In genomic region chr14:91405241-91405721, GRCh38 we compare ENCODE assay signal across 10 cellular contexts.
DNase-seq lines count a peak whose midpoint lies in the region; ATAC-seq lines count a peak whose summit lies in the region.
"Had no signal": no experiment of that assay in that cellular context is flagged by ENCODE, and none has a peak within 500 bp of the region (broad histone marks: within the 10 kb centered on the region; RNA-seq: fewer than 3 reads in every experiment).

No MANE protein-coding gene starts in this region.

- no peaks in the 10 kb centered on the region for H3K9me3 ChIP-seq in BLaER1 treated with 17β-estradiol and CSF1 and Interleukin-3, amounts not matched to agents 10 nM and 100 nM (replicated peaks in 1 of 11)
- H3K9me3 ChIP-seq: pancreas had no signal

- ATAC-seq in GM21423 (IDR thresholded peaks at IDR 0.05; ENCODE audit: unreplicated experiment) (no peak), GM21737 (IDR thresholded peaks at IDR 0.05; ENCODE audit: unreplicated experiment) (no peak), HG03342 (IDR thresholded peaks at IDR 0.05; ENCODE audit: unreplicated experiment) (no peak)

- peak overlapping the region in 8 of 11 experiments; percentile 13 to 77 (median 54); a peak in 11 of 22 replicates for H3K4me2 ChIP-seq in BLaER1 treated with 17β-estradiol and CSF1 and Interleukin-3, amounts not matched to agents 10 nM and 100 nM

- H4K20me1 ChIP-seq in BLaER1 treated with 17β-estradiol and CSF1 and Interleukin-3, amounts not matched to agents 10 nM and 100 nM: peaks cover 0 to 95% (median 79%) of the 10 kb centered on the region in 11 experiments; a peak in 19 of 22 replicates

- H3K9ac ChIP-seq in BLaER1 treated with 17β-estradiol and CSF1 and Interleukin-3, amounts not matched to agents 10 nM and 100 nM: 0 out of 22 replicates have a peak overlapping the region, but pooled peaks of 1 of the 11 experiments have one; percentile 4

- DNase-seq in activated CD4-positive, alpha-beta T cell treated with anti-CD3 and anti-CD28 coated beads for 1 hour: peak; percentile 53
- DNase-seq in activated naive CD4-positive, alpha-beta T cell (lab: John Stamatoyannopoulos, UW): peak in 3 of 4 experiments; percentile 28 to 44 (median 29)
- DNase-seq in stimulated activated CD4-positive, alpha-beta T cell treated with anti-CD3 and anti-CD28 coated beads, Interleukin-15, amount 100 ng/mL, for 24 hours: peak; percentile 74
- DNase-seq in NCI-H2196 treated with DMSO at 0.1 percent for 48 hours (lab: John Stamatoyannopoulos, UW; ENCODE audit: unreplicated experiment): no peak
- DNase-seq: NCI-H510A treated with DMSO at 0.1 percent for 48 hours had no signal

- H3K4me1 ChIP-seq in BLaER1 treated with 17β-estradiol and CSF1 and Interleukin-3, amounts not matched to agents 10 nM and 100 nM: peaks cover 33 to 93% (median 87%) of the 10 kb centered on the region in 10 experiments

- no peaks in the 10 kb centered on the region for H3K27me3 ChIP-seq in BLaER1 treated with 17β-estradiol and CSF1 and Interleukin-3, amounts not matched to agents 10 nM and 100 nM
- H3K27me3 ChIP-seq: pancreas had no signal

- H3K4me3 ChIP-seq in BLaER1 treated with 17β-estradiol and CSF1 and Interleukin-3, amounts not matched to agents 10 nM and 100 nM: no peak overlapping the region
- H3K4me3 ChIP-seq: pancreas had no signal

- peak overlapping the region in 1 of 11 experiments; percentile 36; a peak in 1 of 22 replicates for H3K27ac ChIP-seq in BLaER1 treated with 17β-estradiol and CSF1 and Interleukin-3, amounts not matched to agents 10 nM and 100 nM
- H3K27ac ChIP-seq: pancreas had no signal

- peaks cover 14 to 42% (median 34%) of the 10 kb centered on the region in 11 experiments for H3K36me3 ChIP-seq in BLaER1 treated with 17β-estradiol and CSF1 and Interleukin-3, amounts not matched to agents 10 nM and 100 nM
- H3K36me3 ChIP-seq: pancreas had no signal
